ENCODE assay signal across 14 cellular contexts in genomic region chr5:171709930-171710329, GRCh38.
"Had no signal": no experiment of that assay in that cellular context is flagged by ENCODE, and none has a peak within 500 bp of the region (broad histone marks: within the 10 kb centered on the region; RNA-seq: fewer than 3 reads in every experiment).

No MANE protein-coding gene starts in this region.

- ATAC-seq: body of pancreas, left lobe of liver, pancreas, T-helper 17 cell had no signal

- H3K27me3 Mint-ChIP-seq: activated naive CD4-positive, alpha-beta T cell treated with anti-CD3 and anti-CD28 coated beads, Interleukin-2, amount 50 U/mL, for 24 hours had no signal

- H3K9me3 Mint-ChIP-seq: activated CD4-positive, alpha-beta T cell treated with anti-CD3 and anti-CD28 coated beads, Interleukin-2, amount 10 ng/mL, durations not matched to agents 7 days and 5 days; activated naive CD4-positive, alpha-beta T cell treated with anti-CD3 and anti-CD28 coated beads, Interleukin-2, amount 50 U/mL, for 24 hours; central memory CD8-positive, alpha-beta T cell had no signal

- H3K27me3 ChIP-seq: body of pancreas, pancreas, tibial nerve had no signal

- H3K9me3 ChIP-seq: body of pancreas, pancreas, tibial nerve had no signal

- H3K4me3 Mint-ChIP-seq: activated CD4-positive, alpha-beta T cell treated with anti-CD3 and anti-CD28 coated beads, Interleukin-2, amount 10 ng/mL, durations not matched to agents 7 days and 5 days; activated naive CD4-positive, alpha-beta T cell treated with anti-CD3 and anti-CD28 coated beads, Interleukin-2, amount 50 U/mL, for 24 hours; central memory CD8-positive, alpha-beta T cell; T-helper 17 cell had no signal

- H3K36me3 Mint-ChIP-seq: activated naive CD4-positive, alpha-beta T cell treated with anti-CD3 and anti-CD28 coated beads, Interleukin-2, amount 50 U/mL, for 24 hours had no signal

- H3K4me3 ChIP-seq: body of pancreas, pancreas, skin epidermis, tibial nerve had no signal

- H3K27ac Mint-ChIP-seq: activated CD4-positive, alpha-beta T cell treated with anti-CD3 and anti-CD28 coated beads, Interleukin-2, amount 10 ng/mL, durations not matched to agents 7 days and 5 days; activated naive CD4-positive, alpha-beta T cell treated with anti-CD3 and anti-CD28 coated beads, Interleukin-2, amount 50 U/mL, for 24 hours; T-helper 17 cell had no signal

- H3K36me3 ChIP-seq: pancreas, tibial nerve had no signal

- H3K4me1 Mint-ChIP-seq: activated CD4-positive, alpha-beta T cell treated with anti-CD3 and anti-CD28 coated beads, Interleukin-2, amount 10 ng/mL, durations not matched to agents 7 days and 5 days; activated naive CD4-positive, alpha-beta T cell treated with anti-CD3 and anti-CD28 coated beads, Interleukin-2, amount 50 U/mL, for 24 hours; central memory CD8-positive, alpha-beta T cell; T-helper 17 cell had no signal

- DNase-seq: activated CD4-positive, alpha-beta T cell treated with anti-CD3 and anti-CD28 coated beads, Interleukin-2, amount 10 ng/mL, durations not matched to agents 7 days and 5 days; activated CD4-positive, CD25-positive, alpha-beta regulatory T cell; activated T-cell treated with anti-CD3 and anti-CD28 coated beads for 4 hours; body of pancreas; dermis blood vessel endothelial cell; mesenchymal stem cell; pancreas; retina; T-helper 17 cell had no signal

- H3K4me1 ChIP-seq: body of pancreas, pancreas, tibial nerve had no signal

- H3K27ac ChIP-seq: body of pancreas, pancreas, skin epidermis, tibial nerve had no signal
